1 cellular context compared by ENCODE assay signal in genomic region chr2:177724398-177725287, GRCh38.
TF ChIP-seq lines count a peak whose summit lies in the region.

No MANE protein-coding gene starts in this region.

TF ChIP-seq in HepG2, 621 proteins besides CTCF, POLR2A, EP300 and RAD21 (continued from another document and continues in another):
- TF ChIP-seq ARID4A (CRISPR knock-in tag; IDR thresholded peaks at IDR 0.05; ENCODE audit: borderline replicate concordance) (no peak), NR2F2 (IDR thresholded peaks at IDR 0.05; ENCODE audit: borderline replicate concordance, low read depth) (no peak), SMC3 (IDR thresholded peaks at IDR 0.05; ENCODE audit: low read length) (peak; percentile 85), ZNF879 (CRISPR knock-in tag; IDR thresholded peaks at IDR 0.05) (no peak), TAF15 (IDR thresholded peaks at IDR 0.05; ENCODE audit: low read depth, low read length, poor library complexity, severe bottlenecking) (no peak), TEF (CRISPR knock-in tag; IDR thresholded peaks at IDR 0.05) (no peak), NBN (conservative IDR thresholded peaks at IDR 0.05) (no peak), TCF12 (IDR thresholded peaks at IDR 0.05) (no peak), TCF12 (CRISPR knock-in tag; IDR thresholded peaks at IDR 0.05) (no peak), ATF6 (CRISPR knock-in tag; conservative IDR thresholded peaks at IDR 0.05) (no peak), FOXC1 (CRISPR knock-in tag; IDR thresholded peaks at IDR 0.05; ENCODE audit: borderline replicate concordance) (no peak), IKZF5 (CRISPR knock-in tag; IDR thresholded peaks at IDR 0.05) (0 out of 2 replicates have a peak, but pooled peaks have one; percentile 47), ZNF260 (CRISPR knock-in tag; IDR thresholded peaks at IDR 0.05; ENCODE audit: borderline replicate concordance, low read depth) (no peak), TRIM22 (IDR thresholded peaks at IDR 0.05) (no peak), FLYWCH1 (CRISPR knock-in tag; IDR thresholded peaks at IDR 0.05) (no peak), ZNF556 (CRISPR knock-in tag; IDR thresholded peaks at IDR 0.05; ENCODE audit: borderline replicate concordance) (no peak), RXRA (CRISPR knock-in tag; IDR thresholded peaks at IDR 0.05) (no peak), ZNF160 (CRISPR knock-in tag; IDR thresholded peaks at IDR 0.05) (no peak), TFE3 (CRISPR knock-in tag; IDR thresholded peaks at IDR 0.05) (no peak), RFXAP (CRISPR knock-in tag; IDR thresholded peaks at IDR 0.05; ENCODE audit: borderline replicate concordance) (no peak), CEBPB (IDR thresholded peaks at IDR 0.05; ENCODE audit: borderline replicate concordance, low read depth, low read length) (no peak), HMGA1 (CRISPR knock-in tag; conservative IDR thresholded peaks at IDR 0.05) (0 out of 2 replicates have a peak, but pooled peaks have one; percentile 40), THAP9 (CRISPR knock-in tag; IDR thresholded peaks at IDR 0.05; ENCODE audit: borderline replicate concordance) (no peak), ZNF280D (CRISPR knock-in tag; IDR thresholded peaks at IDR 0.05) (no peak), ZNF337 (CRISPR knock-in tag; IDR thresholded peaks at IDR 0.05; ENCODE audit: borderline replicate concordance, low read depth) (0 out of 2 replicates have a peak, but pooled peaks have one; percentile 43), EHMT2 (IDR thresholded peaks at IDR 0.05; ENCODE audit: borderline replicate concordance, low read depth, low read length) (no peak), SP1 (IDR thresholded peaks at IDR 0.05) (no peak), SP1 (CRISPR knock-in tag; IDR thresholded peaks at IDR 0.05) (no peak), ZNF549 (CRISPR knock-in tag; IDR thresholded peaks at IDR 0.05) (no peak), ZNF710 (CRISPR knock-in tag; IDR thresholded peaks at IDR 0.05; ENCODE audit: borderline replicate concordance) (no peak), ZZZ3 (CRISPR knock-in tag; IDR thresholded peaks at IDR 0.05; ENCODE audit: borderline replicate concordance) (no peak), ERF (CRISPR knock-in tag; IDR thresholded peaks at IDR 0.05) (0 out of 2 replicates have a peak, but pooled peaks have one; percentile 25), ETV5 (CRISPR knock-in tag; IDR thresholded peaks at IDR 0.05; ENCODE audit: borderline replicate concordance) (no peak), ZNF362 (CRISPR knock-in tag; IDR thresholded peaks at IDR 0.05; ENCODE audit: borderline replicate concordance) (0 out of 2 replicates have a peak, but pooled peaks have one; percentile 37), ZNF296 (CRISPR knock-in tag; conservative IDR thresholded peaks at IDR 0.05) (no peak), ATF4 (CRISPR knock-in tag; IDR thresholded peaks at IDR 0.05) (no peak), HMG20A (CRISPR knock-in tag; IDR thresholded peaks at IDR 0.05; ENCODE audit: borderline replicate concordance) (no peak)
